Comparison of ENCODE assay signal across 19 cellular contexts in genomic region chr5:160092519-160092918, GRCh38. TPM values are rescaled to one million over a fixed set of nuclear protein-coding genes. Genes with fewer than 3 reads are reported as not detected.
A peak's percentile ranks its signal among the peaks of the same experiment; 100 is the strongest.
DNase-seq lines count a peak whose midpoint lies in the region; ATAC-seq and TF ChIP-seq lines count a peak whose summit lies in the region.
"Had no signal": no experiment of that assay in that cellular context is flagged by ENCODE, and none has a peak within 500 bp of the region (broad histone marks: within the 10 kb centered on the region; RNA-seq: fewer than 3 reads in every experiment).

No MANE protein-coding gene starts in this region.

- H3K36me3 Mint-ChIP-seq in activated naive CD8-positive, alpha-beta T cell treated with anti-CD3 and anti-CD28 coated beads, Interleukin-2, amount 10 ng/mL, durations not matched to agents 7 days and 5 days = peaks cover 41% of the 10 kb centered on the region
- H3K36me3 Mint-ChIP-seq in activated naive CD8-positive, alpha-beta T cell treated with anti-CD3 and anti-CD28 coated beads for 36 hours = peaks cover 27% of the 10 kb centered on the region
- peaks cover 27% of the 10 kb centered on the region for H3K36me3 Mint-ChIP-seq in activated CD8-positive, alpha-beta T cell treated with anti-CD3 and anti-CD28 coated beads for 36 hours (ENCODE audit: low read depth)

- POLR2A ChIA-PET in activated naive CD8-positive, alpha-beta T cell treated with anti-CD3 and anti-CD28 coated beads, Interleukin-2, amount 10 ng/mL, durations not matched to agents 7 days and 5 days (lab: Charles Lee) = no interaction called here
- POLR2A ChIA-PET in activated CD8-positive, alpha-beta T cell treated with anti-CD3 and anti-CD28 coated beads for 36 hours (lab: Charles Lee) = interaction anchor here (0.6 kb wide), 1 partner anchor 19 kb away, joined by 3 read pairs; no protein-coding TSS in a partner anchor

- no peaks in the 10 kb centered on the region for H3K9me3 Mint-ChIP-seq in activated naive CD8-positive, alpha-beta T cell treated with anti-CD3 and anti-CD28 coated beads, Interleukin-2, amount 10 ng/mL, durations not matched to agents 7 days and 5 days
- no peaks in the 10 kb centered on the region for H3K9me3 Mint-ChIP-seq in activated naive CD8-positive, alpha-beta T cell treated with anti-CD3 and anti-CD28 coated beads for 36 hours
- no peaks in the 10 kb centered on the region for H3K9me3 Mint-ChIP-seq in activated CD8-positive, alpha-beta T cell treated with anti-CD3 and anti-CD28 coated beads for 36 hours

- WGBS in HUES64 = 95% methylated on average over 7 of the region's 7 CpGs
- WGBS in ectodermal cell, 2 experiments = 87 to 91% methylated on average over 7 of the region's 7 CpGs
- 90% methylated on average over 7 of the region's 7 CpGs for WGBS in suprapubic skin

- no peak for TF ChIP-seq POLR2A in suprapubic skin (IDR thresholded peaks at IDR 0.05)

- peaks cover 26% of the 10 kb centered on the region for H3K4me1 Mint-ChIP-seq in activated naive CD8-positive, alpha-beta T cell treated with anti-CD3 and anti-CD28 coated beads, Interleukin-2, amount 10 ng/mL, durations not matched to agents 7 days and 5 days
- H3K4me1 Mint-ChIP-seq in activated naive CD8-positive, alpha-beta T cell treated with anti-CD3 and anti-CD28 coated beads for 36 hours = peaks cover 22% of the 10 kb centered on the region
- peaks cover 12% of the 10 kb centered on the region for H3K4me1 Mint-ChIP-seq in activated CD8-positive, alpha-beta T cell treated with anti-CD3 and anti-CD28 coated beads for 36 hours (ENCODE audit: low read depth)

- H3K4me3 ChIP-seq in HUES64 (ENCODE audit: low read length) (no peak overlapping the region), ectodermal cell (ENCODE audit: insufficient read depth, low read depth, low read length) (no peak overlapping the region), suprapubic skin (no peak overlapping the region), MM.1S (ENCODE audit: low read length) (no peak overlapping the region)

- TF ChIP-seq CTCF in suprapubic skin (IDR thresholded peaks at IDR 0.05) (no peak), MM.1S (IDR thresholded peaks at IDR 0.05; ENCODE audit: low read length) (no peak)
- TF ChIP-seq CTCF in activated CD8-positive, alpha-beta T cell treated with anti-CD3 and anti-CD28 coated beads for 36 hours (IDR thresholded peaks at IDR 0.05) = no peak

- DNase-seq in activated naive CD8-positive, alpha-beta T cell treated with anti-CD3 and anti-CD28 coated beads, Interleukin-2, amount 10 ng/mL, durations not matched to agents 7 days and 5 days = no peak
- DNase-seq in activated naive CD8-positive, alpha-beta T cell treated with anti-CD3 and anti-CD28 coated beads for 36 hours = no peak
- no peak for DNase-seq in suprapubic skin (ENCODE audit: low spot score in 2 of 2)
- no peak for DNase-seq in activated CD4-positive, alpha-beta T cell treated with anti-CD3 and anti-CD28 coated beads, Interleukin-2, amount 50 U/mL, for 4 hours
- no peak for DNase-seq in MM.1S
- DNase-seq in activated CD8-positive, alpha-beta T cell treated with anti-CD3 and anti-CD28 coated beads for 36 hours = no peak
- DNase-seq: 8988T, Caco-2, Karpas-422, NCI-H2029, NCI-H2171 treated with DMSO at 0.1 percent for 48 hours, NCI-H774, Right ventricle myocardium superior, SK-N-SH had no signal

- no peaks in the 10 kb centered on the region for H3K9me2 ChIP-seq in MM.1S (replicated peaks; ENCODE audit: insufficient read depth, low read length)
- H3K9me2 ChIP-seq: SK-N-SH had no signal

- no peaks in the 10 kb centered on the region for H4K20me1 ChIP-seq in MM.1S (ENCODE audit: insufficient read depth, low read length)

- H3K27ac Mint-ChIP-seq in activated naive CD8-positive, alpha-beta T cell treated with anti-CD3 and anti-CD28 coated beads, Interleukin-2, amount 10 ng/mL, durations not matched to agents 7 days and 5 days = no peak overlapping the region
- no peak overlapping the region for H3K27ac Mint-ChIP-seq in activated naive CD8-positive, alpha-beta T cell treated with anti-CD3 and anti-CD28 coated beads for 36 hours
- no peak overlapping the region for H3K27ac Mint-ChIP-seq in activated CD8-positive, alpha-beta T cell treated with anti-CD3 and anti-CD28 coated beads for 36 hours

- ATAC-seq in activated naive CD8-positive, alpha-beta T cell treated with anti-CD3 and anti-CD28 coated beads, Interleukin-2, amount 10 ng/mL, durations not matched to agents 7 days and 5 days (ENCODE audit: low read depth) = no peak
- ATAC-seq in activated CD8-positive, alpha-beta T cell treated with anti-CD3 and anti-CD28 coated beads for 36 hours = no peak
- ATAC-seq: HepG2, Panc1 had no signal

- H3K9me3 ChIP-seq in HUES64 (ENCODE audit: insufficient read depth, low read depth, low read length) (no peaks in the 10 kb centered on the region), ectodermal cell (ENCODE audit: control insufficient read depth, low read length) (no peaks in the 10 kb centered on the region), suprapubic skin (no peaks in the 10 kb centered on the region), MM.1S (replicated peaks; ENCODE audit: insufficient read depth, low read length) (no peaks in the 10 kb centered on the region)
- H3K9me3 ChIP-seq: Caco-2, SK-N-SH had no signal

- H3K27me3 ChIP-seq in HUES64 (ENCODE audit: insufficient read depth, low read length) = no peaks in the 10 kb centered on the region
- no peaks in the 10 kb centered on the region for H3K27me3 ChIP-seq in ectodermal cell (ENCODE audit: control insufficient read depth, insufficient read depth, low read length, poor library complexity, severe bottlenecking)
- H3K27me3 ChIP-seq in suprapubic skin = no peaks in the 10 kb centered on the region
- H3K27me3 ChIP-seq in MM.1S (replicated peaks; ENCODE audit: insufficient read depth, low read length) = no peaks in the 10 kb centered on the region

- TF ChIP-seq EP300 in suprapubic skin (IDR thresholded peaks at IDR 0.05) = no peak

- intact Hi-C loops in activated CD8-positive, alpha-beta T cell treated with anti-CD3 and anti-CD28 coated beads for 36 hours (cut with micrococcal nuclease) = no loop called here

- H3K9ac ChIP-seq in HUES64 (ENCODE audit: low read depth, low read length) = no peak overlapping the region
- H3K9ac ChIP-seq in MM.1S (ENCODE audit: low read length) = no peak overlapping the region
- H3K9ac ChIP-seq: SK-N-SH had no signal

- no peak overlapping the region for H2AFZ ChIP-seq in MM.1S (ENCODE audit: low read length)

- H3F3A ChIP-seq in MM.1S (ENCODE audit: insufficient read depth, low read length) = peaks cover 6% of the 10 kb centered on the region; the same call in 1 of the 2 replicates

- CTCF ChIA-PET in activated CD8-positive, alpha-beta T cell treated with anti-CD3 and anti-CD28 coated beads for 36 hours (lab: Charles Lee) = interaction anchor here (2.2 to 3.6 kb wide), 2 partner anchors 12 to 71 kb away, joined by 6 to 11 read pairs; no protein-coding TSS in a partner anchor

- H3K4me3 Mint-ChIP-seq in activated naive CD8-positive, alpha-beta T cell treated with anti-CD3 and anti-CD28 coated beads, Interleukin-2, amount 10 ng/mL, durations not matched to agents 7 days and 5 days = peak overlapping the region; percentile 7
- no peak overlapping the region for H3K4me3 Mint-ChIP-seq in activated naive CD8-positive, alpha-beta T cell treated with anti-CD3 and anti-CD28 coated beads for 36 hours
- H3K4me3 Mint-ChIP-seq in activated CD8-positive, alpha-beta T cell treated with anti-CD3 and anti-CD28 coated beads for 36 hours = no peak overlapping the region

- H3K27me3 Mint-ChIP-seq in activated naive CD8-positive, alpha-beta T cell treated with anti-CD3 and anti-CD28 coated beads, Interleukin-2, amount 10 ng/mL, durations not matched to agents 7 days and 5 days = no peaks in the 10 kb centered on the region
- H3K27me3 Mint-ChIP-seq in activated naive CD8-positive, alpha-beta T cell treated with anti-CD3 and anti-CD28 coated beads for 36 hours = no peaks in the 10 kb centered on the region
- no peaks in the 10 kb centered on the region for H3K27me3 Mint-ChIP-seq in activated CD8-positive, alpha-beta T cell treated with anti-CD3 and anti-CD28 coated beads for 36 hours

- H3K4me1 ChIP-seq in HUES64 (ENCODE audit: insufficient read depth, low read length) (peaks cover 4% of the 10 kb centered on the region; the same call in 1 of the 2 replicates), ectodermal cell (ENCODE audit: control insufficient read depth, insufficient read depth, low read length) (peaks cover 11% of the 10 kb centered on the region), suprapubic skin (no peaks in the 10 kb centered on the region), MM.1S (ENCODE audit: low read length) (peaks cover 19% of the 10 kb centered on the region)
- H3K4me1 ChIP-seq: Caco-2 had no signal

- 0 out of 2 replicates have a peak, but pooled peaks cover 7% of the 10 kb centered on the region for H3K79me2 ChIP-seq in MM.1S (ENCODE audit: low read length)

- peak overlapping the region; percentile 19; the same call in 1 of the 2 replicates for H3K27ac ChIP-seq in HUES64 (ENCODE audit: low read depth, low read length)
- peak overlapping the region; percentile 42 for H3K27ac ChIP-seq in ectodermal cell (ENCODE audit: insufficient read depth, low read depth, low read length, poor library complexity, severe bottlenecking)
- H3K27ac ChIP-seq in suprapubic skin = no peak overlapping the region
- no peak overlapping the region for H3K27ac ChIP-seq in MM.1S (ENCODE audit: low read length)
- H3K27ac ChIP-seq: C4-2B had no signal

- no peak overlapping the region for H3K4me2 ChIP-seq in MM.1S (ENCODE audit: low read depth, low read length)
- H3K4me2 ChIP-seq: SK-N-SH had no signal

- H3K36me3 ChIP-seq in HUES64 (ENCODE audit: insufficient read depth, low read length) = peaks cover 50% of the 10 kb centered on the region
- H3K36me3 ChIP-seq in ectodermal cell (ENCODE audit: control insufficient read depth, insufficient read depth, low read length) = no peaks in the 10 kb centered on the region
- H3K36me3 ChIP-seq in suprapubic skin = peaks cover 22% of the 10 kb centered on the region
- peaks cover 7% of the 10 kb centered on the region; the same call in 1 of the 2 replicates for H3K36me3 ChIP-seq in MM.1S (replicated peaks; ENCODE audit: insufficient read depth, low read length)

RNA-seq across cellular contexts. Expression of gene PWWP2A, which starts 26.7 kb away (rescaled TPM):
- total RNA-seq in activated naive CD8-positive, alpha-beta T cell treated with anti-CD3 and anti-CD28 coated beads, Interleukin-2, amount 10 ng/mL, durations not matched to agents 7 days and 5 days = 10 to 100 TPM; 26.2 to 27.8 TPM
- 10 to 100 TPM; 17.1 to 17.8 TPM for total RNA-seq in activated naive CD8-positive, alpha-beta T cell treated with anti-CD3 and anti-CD28 coated beads for 36 hours
- polyA plus RNA-seq in HUES64 (2013, experiment 1 of 2) = 31.3 TPM
- polyA plus RNA-seq in HUES64 (2013, experiment 2 of 2) = 28.2 TPM
- polyA plus RNA-seq in ectodermal cell (2013, experiment 1 of 4) = 25.7 TPM
- 32.6 TPM for polyA plus RNA-seq in ectodermal cell (2013, experiment 2 of 4)
- polyA plus RNA-seq in ectodermal cell (2013, experiment 3 of 4) = 23.5 TPM
- polyA plus RNA-seq in ectodermal cell (2013, experiment 4 of 4) = 30.3 TPM
- 10 to 100 TPM; 24.7 to 42.3 (median 31.4) TPM for total RNA-seq in suprapubic skin
- total RNA-seq in activated CD8-positive, alpha-beta T cell treated with anti-CD3 and anti-CD28 coated beads for 36 hours = 10 to 100 TPM; 16.0 to 17.5 TPM

Comparison
In these comparisons a context has a peak if more than half of its experiments do, and no peak if none do; other contexts are left out.
1. H3K27ac ChIP-seq: peak in HUES64 (single experiment) and ectodermal cell (single experiment); none in suprapubic skin (single experiment) and MM.1S (single experiment).